Comparison of ENCODE assay signal across 10 cellular contexts in the genomic region with DNA sequence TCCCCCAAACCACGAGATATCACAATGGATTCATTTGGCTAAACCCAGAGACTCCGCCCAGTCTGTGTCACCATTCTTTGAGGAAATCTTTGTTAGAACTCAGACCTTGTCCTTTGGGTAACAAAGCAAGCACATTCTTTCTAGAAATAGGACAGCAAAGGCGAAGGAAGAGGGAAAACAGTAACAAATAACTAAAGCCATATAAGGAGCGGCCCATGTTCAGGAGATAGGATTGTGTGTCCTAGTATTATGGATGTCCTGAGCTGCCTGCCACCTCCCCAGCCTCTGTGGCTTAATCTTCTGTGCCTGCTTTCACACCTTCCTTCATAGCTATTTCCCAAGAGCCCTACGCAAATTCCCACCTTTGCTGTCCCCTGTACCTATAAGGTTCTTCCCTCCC. TPM values are rescaled to one million over a fixed set of nuclear protein-coding genes. Genes with fewer than 3 reads are reported as not detected.
A peak's percentile ranks its signal among the peaks of the same experiment; 100 is the strongest.
DNase-seq lines count a peak whose midpoint lies in the region; ATAC-seq, FAIRE-seq and TF ChIP-seq lines count a peak whose summit lies in the region.
"Had no signal": no experiment of that assay in that cellular context is flagged by ENCODE, and none has a peak within 500 bp of the region (broad histone marks: within the 10 kb centered on the region; RNA-seq: fewer than 3 reads in every experiment).

No MANE protein-coding gene starts in this region.

- H3K79me2 ChIP-seq in osteoblast (ENCODE audit: insufficient read depth, low read length), result peaks cover 92% of the 10 kb centered on the region

- H3K9me3 ChIP-seq in osteoblast (ENCODE audit: low read depth, low read length), result no peaks in the 10 kb centered on the region

- peak overlapping the region; percentile 69 for H3K4me2 ChIP-seq in osteoblast (ENCODE audit: insufficient read depth, low read length)

- H3K4me1 ChIP-seq in osteoblast (ENCODE audit: insufficient read depth, low read length), result peaks cover 54% of the 10 kb centered on the region

- peaks cover 23% of the 10 kb centered on the region for H4K20me1 ChIP-seq in osteoblast (ENCODE audit: insufficient read depth, low read length)

- no peak for TF ChIP-seq CTCF in osteoblast (IDR thresholded peaks at IDR 0.05; ENCODE audit: extremely low read depth, low read depth, low read length)
- TF ChIP-seq CTCF in RWPE1 (conservative IDR thresholded peaks at IDR 0.05; ENCODE audit: low read depth), result no peak

- H3K27ac ChIP-seq in osteoblast (ENCODE audit: low read depth, low read length), result peak overlapping the region; percentile 65
- H3K27ac ChIP-seq in RWPE1, result no peak overlapping the region

- H2AFZ ChIP-seq in osteoblast (ENCODE audit: low read length), result no peak overlapping the region

- POLR2A ChIA-PET in HEK293T (lab: Yijun Ruan, JAX) (interaction anchor here (1.2 kb wide), 1 partner anchor 9 kb away, joined by 4 read pairs; no protein-coding TSS in a partner anchor), RWPE1 (lab: Yijun Ruan, JAX; ENCODE audit: low non-redundant PET) (no interaction called here)

- FAIRE-seq in RCC 7860 (lab: Jason Lieb, UNC), result no peak

- CTCF ChIA-PET in HEK293T (lab: Yijun Ruan, JAX) (interaction anchor here (1.3 to 2.8 kb wide), 3 partner anchors 10 to 109 kb away, joined by 3 to 17 read pairs (median 9); no protein-coding TSS in a partner anchor), RWPE1 (lab: Yijun Ruan, JAX) (interaction anchor here (1.7 kb wide), 1 partner anchor 19 kb away, joined by 4 read pairs; no protein-coding TSS in a partner anchor)

- no peaks in the 10 kb centered on the region for H3K36me3 ChIP-seq in osteoblast (ENCODE audit: insufficient read depth, low read length)

- ATAC-seq in HG03045 (IDR thresholded peaks at IDR 0.05; ENCODE audit: unreplicated experiment), result no peak

- H3K4me3 ChIP-seq in osteoblast (ENCODE audit: insufficient read depth, low read length), result no peak overlapping the region

- H3K27me3 ChIP-seq in osteoblast (ENCODE audit: insufficient read depth, low read length), result no peaks in the 10 kb centered on the region

- DNase-seq in AG08395 (ENCODE audit: low spot score) (peak; percentile 29), RCC 7860 (ENCODE audit: low spot score) (peak; percentile 17), fibroblast of peridontal ligament (ENCODE audit: extremely low read depth) (peak; percentile 35), osteoblast (ENCODE audit: insufficient read length, low spot score, missing footprints) (no peak), islet precursor cell (no peak), HEK293T (ENCODE audit: extremely low spot score) (no peak), RWPE1 (ENCODE audit: low spot score) (no peak)
- DNase-seq: cortex of kidney, NCI-H748 treated with DMSO at 0.1 percent for 48 hours had no signal

TF ChIP-seq in HEK293T, 16 proteins besides CTCF, POLR2A, EP300 and RAD21:
- TF ChIP-seq FOXK2 (IDR thresholded peaks at IDR 0.05) (no peak), HDGF (IDR thresholded peaks at IDR 0.05; ENCODE audit: borderline replicate concordance) (no peak), L3MBTL2 (conservative IDR thresholded peaks at IDR 0.05) (no peak)
- TF ChIP-seq, protein P1, sequence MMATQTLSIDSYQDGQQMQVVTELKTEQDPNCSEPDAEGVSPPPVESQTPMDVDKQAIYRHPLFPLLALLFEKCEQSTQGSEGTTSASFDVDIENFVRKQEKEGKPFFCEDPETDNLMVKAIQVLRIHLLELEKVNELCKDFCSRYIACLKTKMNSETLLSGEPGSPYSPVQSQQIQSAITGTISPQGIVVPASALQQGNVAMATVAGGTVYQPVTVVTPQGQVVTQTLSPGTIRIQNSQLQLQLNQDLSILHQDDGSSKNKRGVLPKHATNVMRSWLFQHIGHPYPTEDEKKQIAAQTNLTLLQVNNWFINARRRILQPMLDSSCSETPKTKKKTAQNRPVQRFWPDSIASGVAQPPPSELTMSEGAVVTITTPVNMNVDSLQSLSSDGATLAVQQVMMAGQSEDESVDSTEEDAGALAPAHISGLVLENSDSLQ (IDR thresholded peaks at IDR 0.05), result no peak

RNA-seq across cellular contexts. Expression of a gene that starts 59.9 kb away (rescaled TPM):
- 158 and 161 TPM in 2 replicates for total RNA-seq in osteoblast

Comparison
In these comparisons a context has a peak if more than half of its experiments do, and no peak if none do; other contexts are left out.
1. DNase-seq: peak in AG08395 (single experiment), RCC 7860 (single experiment) and fibroblast of peridontal ligament (single experiment); none in osteoblast (single experiment), islet precursor cell (single experiment), HEK293T (single experiment) and RWPE1 (single experiment).